ENCODE assay signal across 8 cellular contexts in the genomic region with DNA sequence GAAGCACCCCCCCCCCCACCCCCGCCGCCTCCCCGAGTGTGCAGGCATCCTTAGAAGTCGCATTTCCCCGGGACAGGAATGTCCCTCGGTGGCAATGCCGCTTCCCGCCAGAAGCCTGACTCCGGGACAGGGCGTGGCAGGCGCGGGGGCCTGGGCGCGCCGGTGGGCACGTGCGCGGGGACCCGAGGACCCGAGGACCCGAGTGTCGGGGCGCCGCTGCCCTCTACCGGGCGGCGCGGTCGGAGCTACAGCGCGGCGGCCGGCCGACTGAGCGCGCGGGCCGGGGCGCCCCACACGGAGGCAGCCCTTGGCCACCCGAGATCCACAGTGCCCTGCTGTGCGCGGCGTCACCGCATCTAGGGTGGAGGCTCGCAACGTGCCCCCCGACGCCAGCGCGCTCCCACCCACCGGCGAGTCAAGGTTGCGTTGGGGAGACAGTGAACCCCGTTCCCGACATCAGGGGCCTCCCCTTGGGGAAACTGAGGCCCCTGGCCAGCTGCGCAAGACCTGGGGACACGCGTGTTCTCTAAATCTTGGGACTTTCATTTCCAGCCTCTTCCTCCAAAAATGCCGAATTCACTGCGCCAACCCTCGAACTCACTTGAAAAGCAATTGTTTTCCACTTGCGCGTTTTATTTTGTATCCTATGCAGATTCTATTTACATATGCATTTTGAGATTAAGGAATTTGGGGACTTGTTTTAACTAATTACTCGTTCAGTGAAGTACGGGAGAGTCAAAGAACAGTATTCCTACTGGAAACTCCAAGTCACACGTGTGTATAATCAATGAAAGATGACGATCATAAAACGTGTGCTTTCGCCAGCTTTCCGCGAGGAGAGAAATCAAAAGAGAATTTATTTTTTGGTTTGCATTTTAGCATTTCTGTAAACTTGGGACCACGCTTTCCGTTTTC. TPM values are rescaled to one million over a fixed set of nuclear protein-coding genes. Genes with fewer than 3 reads are reported as not detected.
A peak's percentile ranks its signal among the peaks of the same experiment; 100 is the strongest.
DNase-seq lines count a peak whose midpoint lies in the region; ATAC-seq and TF ChIP-seq lines count a peak whose summit lies in the region.

No MANE protein-coding gene starts in this region.

- H3K36me3 Mint-ChIP-seq in endothelial cell (ENCODE audit: low read depth, unreplicated experiment), result no peaks in the 10 kb centered on the region

- no peaks in the 10 kb centered on the region for H3K36me3 ChIP-seq in mesendoderm (ENCODE audit: control insufficient read depth, insufficient read depth, low read length)

- ATAC-seq in GM21825 (IDR thresholded peaks at IDR 0.05; ENCODE audit: unreplicated experiment), result peak; percentile 36
- ATAC-seq in GM21526 (IDR thresholded peaks at IDR 0.05; ENCODE audit: low FRiP score, unreplicated experiment), result no peak

- no peak overlapping the region for H3K23ac ChIP-seq in mesendoderm (ENCODE audit: low read length)

- no peaks in the 10 kb centered on the region for H3K79me1 ChIP-seq in mesendoderm (ENCODE audit: low read length)

- no peak overlapping the region for H3K4ac ChIP-seq in mesendoderm (ENCODE audit: low read depth, low read length)

- H3K4me2 ChIP-seq in mesendoderm (ENCODE audit: low read length), result peak overlapping the region; percentile 89

- H2BK15ac ChIP-seq in mesendoderm (replicated peaks; ENCODE audit: low read depth), result no peak overlapping the region

- peak overlapping the region; percentile 9 for H3K27ac Mint-ChIP-seq in endothelial cell (ENCODE audit: unreplicated experiment)

- no peak overlapping the region for H2AK5ac ChIP-seq in mesendoderm (ENCODE audit: low read length)

- DNase-seq in CD1c-positive myeloid dendritic cell (ENCODE audit: extremely low spot score) (peak; percentile 79), NCI-H460 (ENCODE audit: extremely low read depth, low read depth) (peak; percentile 54), endothelial cell (ENCODE audit: low spot score) (peak; percentile 62), mesendoderm (peak; percentile 70)
- peak; percentile 84 for DNase-seq in activated CD8-positive, alpha-beta memory T cell treated with anti-CD3 and anti-CD28 coated beads for 24 hours
- peak; percentile 44 to 49 for DNase-seq in stimulated activated CD8-positive, alpha-beta memory T cell treated with anti-CD3 and anti-CD28 coated beads, Interleukin-2, amount 100 ng/mL, for 48 hours (ENCODE audit: low read depth in 2 of 2)

- no peaks in the 10 kb centered on the region for H3K27me3 ChIP-seq in mesendoderm (ENCODE audit: insufficient read depth, low read length, poor library complexity)

- peak overlapping the region; percentile 80 for H3K9ac ChIP-seq in mesendoderm (ENCODE audit: low read length)

- no peaks in the 10 kb centered on the region for H3K4me1 ChIP-seq in mesendoderm (ENCODE audit: control insufficient read depth, low read depth, low read length)

- WGBS in mesendoderm (ENCODE audit: extremely low coverage, insufficient coverage, low lambda C conversion rate), result no CpG with 5 or more reads among the region's 74 CpGs

- peak overlapping the region; percentile 96 for H3K56ac ChIP-seq in mesendoderm (ENCODE audit: low read length)

- H3K4me3 Mint-ChIP-seq in endothelial cell (ENCODE audit: unreplicated experiment), result peak overlapping the region; percentile 90

- peak overlapping the region; percentile 11 for H2BK120ac ChIP-seq in mesendoderm (ENCODE audit: low read depth, low read length)

- peaks cover 5% of the 10 kb centered on the region for H3K27me3 Mint-ChIP-seq in endothelial cell (ENCODE audit: unreplicated experiment)

- TF ChIP-seq CTCF in endothelial cell (IDR thresholded peaks at IDR 0.05; ENCODE audit: unreplicated experiment), result no peak

- H4K8ac ChIP-seq in mesendoderm (ENCODE audit: low read depth, low read length), result no peak overlapping the region

- peaks cover 12% of the 10 kb centered on the region for H3K4me1 Mint-ChIP-seq in endothelial cell (ENCODE audit: unreplicated experiment)

- H2BK5ac ChIP-seq in mesendoderm (ENCODE audit: low read length), result no peak overlapping the region

- no peak overlapping the region for H3K27ac ChIP-seq in mesendoderm (ENCODE audit: low read depth, low read length)

- no peaks in the 10 kb centered on the region for H3K9me3 Mint-ChIP-seq in endothelial cell (ENCODE audit: unreplicated experiment)

- no peak overlapping the region for H4K5ac ChIP-seq in mesendoderm (ENCODE audit: low read length)

- no peak overlapping the region for H3K4me3 ChIP-seq in mesendoderm (ENCODE audit: low read length)

- peak overlapping the region; percentile 100 for H3K18ac ChIP-seq in mesendoderm (ENCODE audit: low read length)

- peaks cover 26% of the 10 kb centered on the region for H3K79me2 ChIP-seq in mesendoderm (ENCODE audit: control insufficient read depth, insufficient read depth, low read length)

RNA-seq across cellular contexts. Expression of gene CUX1, which starts 3.1 kb away (rescaled TPM):
- total RNA-seq in NCI-H460 (2014; rRNA removed; shearing (Covaris generic)), result 30.8 and 34.9 TPM in 2 replicates
- 9.7 and 11.7 TPM in 2 replicates for polyA plus RNA-seq in NCI-H460 (2014; cell fraction: nucleus; rRNA removed)
- total RNA-seq in endothelial cell (ENCODE audit: unreplicated experiment), result 43.7 TPM
- polyA plus RNA-seq in mesendoderm (2013, experiment 1 of 2), result 35.0 TPM
- 35.9 TPM for polyA plus RNA-seq in mesendoderm (2013, experiment 2 of 2)
